ENCODE assay signal across 14 cellular contexts in genomic region chr9:7147136-7148090, GRCh38.
DNase-seq lines count a peak whose midpoint lies in the region; ATAC-seq and TF ChIP-seq lines count a peak whose summit lies in the region.
"Had no signal": no experiment of that assay in that cellular context is flagged by ENCODE, and none has a peak within 500 bp of the region (broad histone marks: within the 10 kb centered on the region; RNA-seq: fewer than 3 reads in every experiment).

No MANE protein-coding gene starts in this region.

- peak; percentile 17 for DNase-seq in LNCaP clone FGC (ENCODE audit: low read depth)
- peak; percentile 56 for DNase-seq in choroid plexus epithelial cell (ENCODE audit: low read depth)
- peak; percentile 39 for DNase-seq in left kidney (ENCODE audit: low read depth, low spot score)
- peak; percentile 82 to 90 for DNase-seq in gastrocnemius medialis
- DNase-seq in activated T-cell treated with anti-CD3 and anti-CD28 coated beads, Interleukin-2, amount 50 U/mL, for 48 hours, result no peak
- no peak for DNase-seq in islet precursor cell
- no peak for DNase-seq in iPS-NIHi11 (ENCODE audit: low spot score)
- DNase-seq: activated CD4-positive, alpha-beta T cell treated with anti-CD3 and anti-CD28 coated beads, Interleukin-2, amount 50 U/mL, for 4 hours; NCI-H1930; NCI-H748 treated with DMSO at 0.1 percent for 48 hours had no signal

- peak overlapping the region; percentile 83 to 95 (median 90) for H3K27ac ChIP-seq in gastrocnemius medialis
- H3K27ac ChIP-seq: hepatocyte, RWPE1, upper lobe of left lung had no signal

- no peaks in the 10 kb centered on the region for H3K27me3 ChIP-seq in gastrocnemius medialis
- H3K27me3 ChIP-seq: hepatocyte, upper lobe of left lung had no signal

- in situ Hi-C loops in gastrocnemius medialis (cut with MboI; ENCODE audit: low sequenced_read_pairs in 4 of 4), result no loop called here

- no peak overlapping the region for H3K4me3 ChIP-seq in LNCaP clone FGC (ENCODE audit: low read depth, low read length)
- no peak overlapping the region for H3K4me3 ChIP-seq in choroid plexus epithelial cell (ENCODE audit: low read depth, low read length)
- H3K4me3 ChIP-seq in gastrocnemius medialis, result no peak overlapping the region
- H3K4me3 ChIP-seq: hepatocyte, upper lobe of left lung had no signal

- intact Hi-C loops in gastrocnemius medialis (cut with DNase I; ENCODE audit: low total_unique reads), result loop anchor here (1.0 to 5.0 kb wide), 2 partner anchors 44 to 95 kb away; no protein-coding TSS in a partner anchor

- peak; percentile 90 to 91 for ATAC-seq in gastrocnemius medialis
- no peak for ATAC-seq in HG03378 (IDR thresholded peaks at IDR 0.05; ENCODE audit: unreplicated experiment)

- H3K4me1 ChIP-seq in gastrocnemius medialis, result peaks cover 56 to 68% of the 10 kb centered on the region in 2 donors

- no peak for TF ChIP-seq POLR2A in gastrocnemius medialis (IDR thresholded peaks at IDR 0.05)

- no peaks in the 10 kb centered on the region for H3K9me3 ChIP-seq in gastrocnemius medialis
- H3K9me3 ChIP-seq: upper lobe of left lung had no signal

- no peaks in the 10 kb centered on the region for H3K36me3 ChIP-seq in gastrocnemius medialis

- TF ChIP-seq CTCF in LNCaP clone FGC (IDR thresholded peaks at IDR 0.05; ENCODE audit: control insufficient read depth, extremely low read depth, insufficient read depth) (no peak), choroid plexus epithelial cell (conservative IDR thresholded peaks at IDR 0.05; ENCODE audit: low read depth, low read length) (no peak), gastrocnemius medialis (IDR thresholded peaks at IDR 0.05 in 4 of 5, conservative IDR thresholded peaks at IDR 0.05 in 1 of 5) (peak in 2 of 5 experiments; percentile 28 to 40)

Comparison
In these comparisons a context has a peak if more than half of its experiments do, and no peak if none do; other contexts are left out.
1. DNase-seq: peak in LNCaP clone FGC (single experiment), choroid plexus epithelial cell (single experiment), left kidney (single experiment) and gastrocnemius medialis (2 of 2); none in activated T-cell treated with anti-CD3 and anti-CD28 coated beads, Interleukin-2, amount 50 U/mL, for 48 hours (0 of 2), islet precursor cell (single experiment) and iPS-NIHi11 (single experiment).